ENCODE assay signal across 28 cellular contexts in genomic region chr6:46511320-46511719, GRCh38. TPM values are rescaled to one million over a fixed set of nuclear protein-coding genes. Genes with fewer than 3 reads are reported as not detected.
DNase-seq lines count a peak whose midpoint lies in the region; ATAC-seq, FAIRE-seq and TF ChIP-seq lines count a peak whose summit lies in the region.
"Had no signal": no experiment of that assay in that cellular context is flagged by ENCODE, and none has a peak within 500 bp of the region (broad histone marks: within the 10 kb centered on the region; RNA-seq: fewer than 3 reads in every experiment).

No MANE protein-coding gene starts in this region.

- H3K4me1 ChIP-seq in ascending aorta (peaks cover 13 to 61% of the 10 kb centered on the region in 2 donors), fibroblast of lung (ENCODE audit: control insufficient read depth, extremely low read depth, insufficient read depth, low read length) (peaks cover 4% of the 10 kb centered on the region), tibial nerve (peaks cover 4 to 37% (median 14%) of the 10 kb centered on the region in 4 donors), HepG2 (ENCODE audit: insufficient read depth, low read length) (no peaks in the 10 kb centered on the region)
- H3K4me1 ChIP-seq: adrenal gland, BLaER1 had no signal

- BruUV-seq in HepG2 (replicated peaks; lab: Mats Ljungman, UMichigan): no TSS peak

- TF ChIP-seq POLR2A in tibial nerve (IDR thresholded peaks at IDR 0.05) (no peak), HepG2 (IDR thresholded peaks at IDR 0.05; ENCODE audit: insufficient read depth in 1 of 2, low read depth in 2 of 2, low read length in 2 of 2) (no peak)

- H3K4me3 ChIP-seq in ascending aorta (no peak overlapping the region), fibroblast of lung (replicated peaks in 1 of 4; ENCODE audit: control extremely low read depth in 1 of 4, insufficient read depth in 1 of 4, low read depth in 3 of 4, low read length in 4 of 4) (no peak overlapping the region), tibial nerve (no peak overlapping the region), HepG2 (replicated peaks in 1 of 3; ENCODE audit: insufficient read depth in 1 of 3, low read depth in 2 of 3, low read length in 3 of 3) (no peak overlapping the region)
- H3K4me3 ChIP-seq: adrenal gland, BLaER1, cardiac muscle cell, ovary had no signal

- H2AFZ ChIP-seq in fibroblast of lung (ENCODE audit: low read length) (peak overlapping the region; percentile 21), HepG2 (ENCODE audit: low read length) (no peak overlapping the region)

- H4K20me1 ChIP-seq in fibroblast of lung (ENCODE audit: control insufficient read depth, extremely low read depth, insufficient read depth, low read length) (no peaks in the 10 kb centered on the region), HepG2 (ENCODE audit: insufficient read depth, low read length) (no peaks in the 10 kb centered on the region)
- H4K20me1 ChIP-seq: BLaER1 had no signal

- TF ChIP-seq CTCF in ascending aorta (IDR thresholded peaks at IDR 0.05) (no peak), fibroblast of lung (conservative IDR thresholded peaks at IDR 0.05 in 1 of 2, IDR thresholded peaks at IDR 0.05 in 1 of 2; ENCODE audit: low read depth in 1 of 2, low read length in 2 of 2) (no peak), osteocyte (IDR thresholded peaks at IDR 0.05) (no peak), tibial nerve (IDR thresholded peaks at IDR 0.05) (no peak), HepG2 (CRISPR knock-in tag; IDR thresholded peaks at IDR 0.05) (no peak)

- no peaks in the 10 kb centered on the region for H3K9me3 Mint-ChIP-seq in osteocyte (ENCODE audit: unreplicated experiment)
- H3K9me3 Mint-ChIP-seq: activated T-cell treated with anti-CD3 and anti-CD28 coated beads, Interleukin-2, amount 50 U/mL, for 24 hours; natural killer cell treated with Interleukin-12 subunit alpha and Interleukin-12 subunit beta and Interleukin-15 and Interleukin-18, amount 100 ng/mL, for 72 hours had no signal

- H3K27ac ChIP-seq in ascending aorta (peak overlapping the region; percentile 86 to 87), fibroblast of lung (ENCODE audit: insufficient read depth, low read length) (no peak overlapping the region), tibial nerve (peak overlapping the region; percentile 17 to 75 (median 44)), HepG2 (ENCODE audit: extremely low read length, insufficient read depth, low read length) (no peak overlapping the region)
- H3K27ac ChIP-seq: adrenal gland, BLaER1, cardiac muscle cell had no signal

- H3K27ac Mint-ChIP-seq in osteocyte (ENCODE audit: unreplicated experiment): no peak overlapping the region
- H3K27ac Mint-ChIP-seq: activated T-cell treated with anti-CD3 and anti-CD28 coated beads, Interleukin-2, amount 50 U/mL, for 24 hours; natural killer cell treated with Interleukin-12 subunit alpha and Interleukin-12 subunit beta and Interleukin-15 and Interleukin-18, amount 100 ng/mL, for 72 hours had no signal

- POLR2A ChIA-PET in HepG2 (lab: Yijun Ruan, JAX): no interaction called here

- H3K79me2 ChIP-seq in fibroblast of lung (ENCODE audit: control insufficient read depth, insufficient read depth, low read length) (no peaks in the 10 kb centered on the region), HepG2 (ENCODE audit: insufficient read depth, low read length) (no peaks in the 10 kb centered on the region)

- peak overlapping the region; percentile 16 for H3K4me3 Mint-ChIP-seq in osteocyte (ENCODE audit: unreplicated experiment)
- H3K4me3 Mint-ChIP-seq: activated T-cell treated with anti-CD3 and anti-CD28 coated beads, Interleukin-2, amount 50 U/mL, for 24 hours; natural killer cell treated with Interleukin-12 subunit alpha and Interleukin-12 subunit beta and Interleukin-15 and Interleukin-18, amount 100 ng/mL, for 72 hours had no signal

- peaks cover 5% of the 10 kb centered on the region for H3K27me3 Mint-ChIP-seq in osteocyte (ENCODE audit: unreplicated experiment)

- H3K9ac ChIP-seq in fibroblast of lung (ENCODE audit: insufficient read depth, low read length) (no peak overlapping the region), HepG2 (ENCODE audit: insufficient read depth, low read depth, low read length) (no peak overlapping the region)
- H3K9ac ChIP-seq: BLaER1 had no signal

- no peak for TF ChIP-seq EP300 in tibial nerve (IDR thresholded peaks at IDR 0.05)
- no peak for TF ChIP-seq EP300 in HepG2 (IDR thresholded peaks at IDR 0.05; ENCODE audit: low read depth in 2 of 2, low read length in 2 of 2)
- no peak for TF ChIP-seq EP300 in HepG2 (CRISPR knock-in tag; IDR thresholded peaks at IDR 0.05; ENCODE audit: borderline replicate concordance)

- no peak for FAIRE-seq in HepG2 (lab: Jason Lieb, UNC)
- FAIRE-seq: H1 had no signal

- in situ Hi-C loops in HepG2 (cut with HindIII; ENCODE audit: extremely low pct_ligation_motif_present, low pct_unique_long_range_greater_than_20kb): no loop called here

- H3K27me3 ChIP-seq in ascending aorta (no peaks in the 10 kb centered on the region), fibroblast of lung (ENCODE audit: control insufficient read depth, insufficient read depth, low read length) (no peaks in the 10 kb centered on the region), tibial nerve (no peaks in the 10 kb centered on the region), HepG2 (ENCODE audit: control insufficient read depth in 1 of 2, insufficient read depth in 2 of 2, low read length in 2 of 2) (no peaks in the 10 kb centered on the region)
- H3K27me3 ChIP-seq: adrenal gland, BLaER1, cardiac muscle cell, ovary had no signal

- intact Hi-C loops in ascending aorta (cut with DNase I): no loop called here
- intact Hi-C loops in HepG2 (cut with micrococcal nuclease; ENCODE audit: unreplicated experiment): no loop called here

- no peaks in the 10 kb centered on the region for H3K9me3 ChIP-seq in ascending aorta
- no peaks in the 10 kb centered on the region for H3K9me3 ChIP-seq in fibroblast of lung (ENCODE audit: control insufficient read depth, insufficient read depth, low read depth, low read length)
- H3K9me3 ChIP-seq in tibial nerve: no peaks in the 10 kb centered on the region
- no peaks in the 10 kb centered on the region for H3K9me3 ChIP-seq in HepG2 (ENCODE audit: low read length)
- H3K9me3 ChIP-seq: adrenal gland, BLaER1, ovary had no signal

- no peak for ATAC-seq in HepG2
- ATAC-seq: left colon; natural killer cell treated with Interleukin-12 subunit alpha and Interleukin-12 subunit beta and Interleukin-15 and Interleukin-18, amount 100 ng/mL, for 72 hours had no signal

- H3K36me3 Mint-ChIP-seq in osteocyte (ENCODE audit: unreplicated experiment): no peaks in the 10 kb centered on the region
- H3K36me3 Mint-ChIP-seq: natural killer cell treated with Interleukin-12 subunit alpha and Interleukin-12 subunit beta and Interleukin-15 and Interleukin-18, amount 100 ng/mL, for 72 hours had no signal

- no peak for DNase-seq in ascending aorta (ENCODE audit: low spot score in 2 of 2)
- DNase-seq in fibroblast of lung (ENCODE audit: low read depth in 2 of 2): no peak
- no peak for DNase-seq in osteocyte (ENCODE audit: extremely low spot score, unreplicated experiment)
- no peak for DNase-seq in tibial nerve (ENCODE audit: low spot score in 2 of 2)
- DNase-seq in NCI-H526 treated with DMSO at 0.1 percent for 48 hours (lab: John Stamatoyannopoulos, UW): no peak
- DNase-seq in HepG2 (ENCODE audit: low spot score): no peak
- DNase-seq in UCSD-AML1 (lab: John Stamatoyannopoulos, UW; ENCODE audit: unreplicated experiment): no peak
- no peak for DNase-seq in NCI-H187 treated with DMSO at 0.1 percent for 48 hours (lab: John Stamatoyannopoulos, UW)
- DNase-seq: activated CD4-positive, CD25-positive, alpha-beta regulatory T cell treated with anti-CD3 and anti-CD28 coated beads, Interleukin-2, amount 50 U/mL, for 72 hours; activated CD8-positive, alpha-beta memory T cell treated with anti-CD3 and anti-CD28 coated beads for 24 hours; activated T-cell treated with anti-CD3 and anti-CD28 coated beads, Interleukin-2, amount 50 U/mL, for 24 hours; Calu3; effector memory CD4-positive, alpha-beta T cell; left colon; NCI-H1048; NCI-H1930; NCI-H2227 treated with DMSO at 0.1 percent for 48 hours; NCI-H774; SHP77 treated with DMSO at 0.1 percent for 48 hours; stimulated activated CD4-positive, alpha-beta T cell treated with anti-CD3 and anti-CD28 coated beads, Interleukin-15, amount 100 ng/mL, for 24 hours; stimulated activated CD8-positive, alpha-beta memory T cell treated with anti-CD3 and anti-CD28 coated beads, Interleukin-4, amount 100 ng/mL, for 48 hours had no signal

- peaks cover 38% of the 10 kb centered on the region for H3K4me1 Mint-ChIP-seq in osteocyte (ENCODE audit: unreplicated experiment)

- no peaks in the 10 kb centered on the region for H3K36me3 ChIP-seq in ascending aorta
- H3K36me3 ChIP-seq in fibroblast of lung (ENCODE audit: control insufficient read depth, insufficient read depth, low read length): no peaks in the 10 kb centered on the region
- no peaks in the 10 kb centered on the region for H3K36me3 ChIP-seq in tibial nerve
- H3K36me3 ChIP-seq in HepG2 (replicated peaks in 1 of 2; ENCODE audit: control insufficient read depth in 1 of 2, insufficient read depth in 2 of 2, low read length in 2 of 2): no peaks in the 10 kb centered on the region
- H3K36me3 ChIP-seq: adrenal gland, BLaER1, cardiac muscle cell, ovary had no signal

- CTCF ChIA-PET in HepG2 (lab: Yijun Ruan, JAX; ENCODE audit: low intra/inter-chr PET ratio, low total read pairs): no interaction called here

- H3K4me2 ChIP-seq in fibroblast of lung (ENCODE audit: extremely low read depth, insufficient read depth, low read length): no peak overlapping the region
- no peak overlapping the region for H3K4me2 ChIP-seq in HepG2 (ENCODE audit: low read depth, low read length)
- H3K4me2 ChIP-seq: BLaER1 had no signal

- 75 to 78% methylated on average over 7 of the region's 7 CpGs for WGBS in tibial nerve, 2 donors
- WGBS in HepG2 (ENCODE audit: low lambda C conversion rate): 6% methylated on average over 7 of the region's 7 CpGs

- TF ChIP-seq RAD21 in HepG2 (CRISPR knock-in tag; IDR thresholded peaks at IDR 0.05): no peak

RNA-seq across cellular contexts. Expression of gene RCAN2, which starts 20.1 kb away (rescaled TPM):
- total RNA-seq in ascending aorta: 83.4 TPM
- 5.6 and 11.7 TPM in 2 replicates for total RNA-seq in fibroblast of lung
- polyA plus RNA-seq in fibroblast of lung: 4.6 and 38.0 TPM in 2 replicates
- 4.1 and 31.4 TPM in 2 replicates for polyA plus RNA-seq in fibroblast of lung (2012)
- 2.8 and 31.8 TPM in 2 replicates for polyA minus RNA-seq in fibroblast of lung (ENCODE audit: low replicate concordance)
- total RNA-seq in osteocyte: 27.9 and 31.3 TPM in 2 replicates
- total RNA-seq in tibial nerve: 10 to 100 TPM in 3 of 4 donors, 1 to 10 TPM in 1; 6.6 to 19.4 (median 15.0) TPM
- not detected in 2 replicates for total RNA-seq in HepG2 (2016; rRNA removed; fragmentation: Illumina TruSeq; extraction: Trizol)
- not detected in 2 replicates for total RNA-seq in HepG2 (2016; cell fraction: cytosol; rRNA removed; fragmentation: Illumina TruSeq; extraction: Trizol; ENCODE audit: low read depth)
- not detected in 2 replicates for total RNA-seq in HepG2 (2016; cell fraction: insoluble cytoplasmic fraction; rRNA removed; fragmentation: Illumina TruSeq; extraction: Trizol)
- total RNA-seq in HepG2 (2016; cell fraction: membrane; rRNA removed; fragmentation: Illumina TruSeq; extraction: Trizol): not detected in 2 replicates
- not detected in 2 replicates for total RNA-seq in HepG2 (2016; cell fraction: nucleus; rRNA removed; fragmentation: Illumina TruSeq; extraction: Trizol)
- not detected in 2 replicates for polyA plus RNA-seq in HepG2 (2011; rRNA removed)
- not detected in 2 replicates for polyA plus RNA-seq in HepG2 (2011; cell fraction: cytosol; rRNA removed)
- polyA plus RNA-seq in HepG2 (2011; cell fraction: nucleus; rRNA removed): not detected in 2 replicates
- polyA plus RNA-seq in HepG2 (2012): not detected in 2 replicates
- not detected in 2 replicates for polyA plus RNA-seq in HepG2 (2016; cell fraction: cytosol; fragmentation: Illumina TruSeq; extraction: Trizol; ENCODE audit: low read depth)
- polyA plus RNA-seq in HepG2 (2016; cell fraction: insoluble cytoplasmic fraction; fragmentation: Illumina TruSeq; extraction: Trizol; ENCODE audit: low read depth): not detected in 2 replicates
- not detected in 2 replicates for polyA plus RNA-seq in HepG2 (2016; cell fraction: membrane; fragmentation: Illumina TruSeq; extraction: Trizol; ENCODE audit: low read depth)
- polyA plus RNA-seq in HepG2 (2016; cell fraction: nucleus; fragmentation: Illumina TruSeq; extraction: Trizol; ENCODE audit: insufficient read depth, low read depth): not detected in 2 replicates
- not detected in 2 replicates for polyA minus RNA-seq in HepG2 (2011; rRNA and poly(A)+ RNA removed; ENCODE audit: low replicate concordance)
- not detected in 2 replicates for polyA minus RNA-seq in HepG2 (2011; cell fraction: cytosol; rRNA and poly(A)+ RNA removed)
- polyA minus RNA-seq in HepG2 (2011; cell fraction: nucleus; rRNA and poly(A)+ RNA removed): not detected in 2 replicates
- total RNA-seq: OCI-LY7 had no signal

Comparison
In these comparisons a context has a peak if more than half of its experiments do, and no peak if none do; other contexts are left out.
1. H3K27ac ChIP-seq: peak in ascending aorta (2 of 2) and tibial nerve (4 of 4); none in fibroblast of lung (single experiment) and HepG2 (single experiment).